ENCODE assay signal across 11 cellular contexts in the genomic region with DNA sequence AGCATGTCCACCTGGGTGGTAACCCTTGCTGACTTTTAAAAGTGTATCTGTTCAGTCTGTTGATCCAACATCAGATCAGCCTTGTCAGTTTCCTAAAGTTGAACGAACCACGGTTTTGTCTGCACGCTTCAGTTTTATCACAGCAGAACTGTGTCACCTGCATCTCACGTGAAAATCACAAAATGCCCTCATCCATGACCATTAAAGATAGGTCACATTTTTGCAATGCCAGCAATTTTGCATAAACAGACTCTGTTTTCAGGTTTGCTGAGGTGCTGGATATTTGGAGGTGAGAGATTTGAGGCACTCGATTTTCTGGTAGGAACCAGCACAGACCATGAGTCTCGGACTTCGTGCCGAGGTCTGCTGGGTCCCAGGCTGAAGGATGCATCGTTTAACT. TPM values are rescaled to one million over a fixed set of nuclear protein-coding genes. Genes with fewer than 3 reads are reported as not detected.
DNase-seq lines count a peak whose midpoint lies in the region; ATAC-seq, FAIRE-seq and TF ChIP-seq lines count a peak whose summit lies in the region.
"Had no signal": no experiment of that assay in that cellular context is flagged by ENCODE, and none has a peak within 500 bp of the region (broad histone marks: within the 10 kb centered on the region; RNA-seq: fewer than 3 reads in every experiment).

No MANE protein-coding gene starts in this region.

- WGBS in thyroid gland, 2 donors, result 80 to 82% methylated on average over 9 of the region's 9 CpGs

- H3K4me3 Mint-ChIP-seq in activated T-cell treated with anti-CD3 and anti-CD28 coated beads, Interleukin-2, amount 50 U/mL, for 72 hours, result peak overlapping the region; percentile 80 to 88
- peak overlapping the region; percentile 75 for H3K4me3 Mint-ChIP-seq in activated T-helper 2 cell treated with anti-CD3 and anti-CD28 coated beads, Interferon-gamma antibody, Interleukin-2, Interleukin-4, amounts not matched to agents 10 μg/mL and 5 μg/mL and 100 μg/mL, durations not matched to agents 14 hours and 24 hours and 36 hours (ENCODE audit: low read depth)

- ATAC-seq in activated T-cell treated with anti-CD3 and anti-CD28 coated beads, Interleukin-2, amount 50 U/mL, for 72 hours (replicated peaks in 1 of 2), result no peak
- ATAC-seq in HG02798 (IDR thresholded peaks at IDR 0.05; ENCODE audit: poor library complexity, unreplicated experiment) (no peak), GM18502 (IDR thresholded peaks at IDR 0.05; ENCODE audit: poor library complexity, unreplicated experiment) (no peak)

- H3K36me3 Mint-ChIP-seq in activated T-cell treated with anti-CD3 and anti-CD28 coated beads, Interleukin-2, amount 50 U/mL, for 72 hours (ENCODE audit: insufficient read depth in 2 of 2), result peaks cover 8 to 15% of the 10 kb centered on the region in 2 donors
- peaks cover 51% of the 10 kb centered on the region for H3K36me3 Mint-ChIP-seq in activated T-helper 2 cell treated with anti-CD3 and anti-CD28 coated beads, Interferon-gamma antibody, Interleukin-2, Interleukin-4, amounts not matched to agents 10 μg/mL and 5 μg/mL and 100 μg/mL, durations not matched to agents 14 hours and 24 hours and 36 hours (ENCODE audit: low read depth)

- H3K4me3 ChIP-seq in kidney (ENCODE audit: low read length in 2 of 2), result peak overlapping the region in 1 of 2 donors; percentile 16
- no peak overlapping the region for H3K4me3 ChIP-seq in thyroid gland (replicated peaks in 1 of 3)

- no peaks in the 10 kb centered on the region for H3K9me3 ChIP-seq in kidney (ENCODE audit: control insufficient read depth in 1 of 2, low read length in 2 of 2)
- no peaks in the 10 kb centered on the region for H3K9me3 ChIP-seq in thyroid gland

- peak overlapping the region in 1 of 2 donors; percentile 21 for H3K9ac ChIP-seq in kidney (ENCODE audit: low read length in 2 of 2)

- peak in 1 of 2 donors; percentile 18 for TF ChIP-seq POLR2A in thyroid gland (IDR thresholded peaks at IDR 0.05)

- H3K4me1 ChIP-seq in kidney (ENCODE audit: control insufficient read depth in 1 of 2, insufficient read depth in 1 of 2, low read depth in 1 of 2, low read length in 2 of 2), result peaks cover 13 to 47% of the 10 kb centered on the region in 2 donors
- H3K4me1 ChIP-seq in thyroid gland, result peaks cover 37 to 57% of the 10 kb centered on the region in 2 donors

- FAIRE-seq in kidney (lab: Jason Lieb, UNC), result no peak
- FAIRE-seq: endothelial cell of umbilical vein had no signal

- no peaks in the 10 kb centered on the region for H3K9me3 Mint-ChIP-seq in activated T-cell treated with anti-CD3 and anti-CD28 coated beads, Interleukin-2, amount 50 U/mL, for 72 hours
- H3K9me3 Mint-ChIP-seq in activated T-helper 2 cell treated with anti-CD3 and anti-CD28 coated beads, Interferon-gamma antibody, Interleukin-2, Interleukin-4, amounts not matched to agents 10 μg/mL and 5 μg/mL and 100 μg/mL, durations not matched to agents 14 hours and 24 hours and 36 hours, result no peaks in the 10 kb centered on the region

- DNase-seq in activated T-cell treated with anti-CD3 and anti-CD28 coated beads, Interleukin-2, amount 50 U/mL, for 72 hours, result no peak
- DNase-seq in activated T-cell treated with anti-CD3 and anti-CD28 coated beads, Interleukin-2, amount 50 U/mL, for 1 hour, result no peak
- no peak for DNase-seq in activated T-helper 2 cell treated with anti-CD3 and anti-CD28 coated beads, Interferon-gamma antibody, Interleukin-2, Interleukin-4, amounts not matched to agents 10 μg/mL and 5 μg/mL and 100 μg/mL, durations not matched to agents 14 hours and 24 hours and 36 hours (ENCODE audit: low spot score)
- DNase-seq in kidney (no peak), thyroid gland (no peak), NCI-H2081 treated with DMSO at 0.1 percent for 48 hours (lab: John Stamatoyannopoulos, UW) (no peak)
- DNase-seq: activated CD8-positive, alpha-beta memory T cell treated with anti-CD3 and anti-CD28 coated beads, Interleukin-2, amount 50 U/mL, for 4 hours; stimulated activated CD4-positive, alpha-beta T cell treated with anti-CD3 and anti-CD28 coated beads, Interleukin-1b, Interleukin-23, amount 100 ng/mL, for 48 hours had no signal

- H3K27ac ChIP-seq in kidney (ENCODE audit: low read depth in 2 of 2, low read length in 2 of 2), result peak overlapping the region; percentile 89
- peak overlapping the region; percentile 84 to 94 (median 92) for H3K27ac ChIP-seq in thyroid gland

- intact Hi-C loops in activated T-helper 2 cell treated with anti-CD3 and anti-CD28 coated beads, Interferon-gamma antibody, Interleukin-2, Interleukin-4, amounts not matched to agents 10 μg/mL and 5 μg/mL and 100 μg/mL, durations not matched to agents 14 hours and 24 hours and 36 hours (cut with micrococcal nuclease), result no loop called here
- intact Hi-C loops in kidney (cut with DNase I) (no loop called here), thyroid gland (cut with DNase I) (no loop called here)

- H3K27me3 ChIP-seq in thyroid gland, result no peaks in the 10 kb centered on the region

- peaks cover 0 to 7% of the 10 kb centered on the region in 2 donors for H3K36me3 ChIP-seq in kidney (ENCODE audit: control insufficient read depth in 1 of 2, insufficient read depth in 2 of 2, low read length in 2 of 2)
- H3K36me3 ChIP-seq in thyroid gland, result peaks cover 11 to 12% of the 10 kb centered on the region in 2 donors

- peaks cover 19% of the 10 kb centered on the region for H3K27me3 Mint-ChIP-seq in activated T-cell treated with anti-CD3 and anti-CD28 coated beads, Interleukin-2, amount 50 U/mL, for 72 hours (ENCODE audit: low read depth)
- H3K27me3 Mint-ChIP-seq in activated T-helper 2 cell treated with anti-CD3 and anti-CD28 coated beads, Interferon-gamma antibody, Interleukin-2, Interleukin-4, amounts not matched to agents 10 μg/mL and 5 μg/mL and 100 μg/mL, durations not matched to agents 14 hours and 24 hours and 36 hours (ENCODE audit: low read depth), result peaks cover 9% of the 10 kb centered on the region

- peak overlapping the region; percentile 79 for H3K27ac Mint-ChIP-seq in activated T-cell treated with anti-CD3 and anti-CD28 coated beads, Interleukin-2, amount 50 U/mL, for 72 hours
- peak overlapping the region; percentile 93 for H3K27ac Mint-ChIP-seq in activated T-helper 2 cell treated with anti-CD3 and anti-CD28 coated beads, Interferon-gamma antibody, Interleukin-2, Interleukin-4, amounts not matched to agents 10 μg/mL and 5 μg/mL and 100 μg/mL, durations not matched to agents 14 hours and 24 hours and 36 hours

- H3K4me1 Mint-ChIP-seq in activated T-cell treated with anti-CD3 and anti-CD28 coated beads, Interleukin-2, amount 50 U/mL, for 72 hours (ENCODE audit: low read depth), result peaks cover 44% of the 10 kb centered on the region
- peaks cover 39% of the 10 kb centered on the region for H3K4me1 Mint-ChIP-seq in activated T-helper 2 cell treated with anti-CD3 and anti-CD28 coated beads, Interferon-gamma antibody, Interleukin-2, Interleukin-4, amounts not matched to agents 10 μg/mL and 5 μg/mL and 100 μg/mL, durations not matched to agents 14 hours and 24 hours and 36 hours (ENCODE audit: low read depth)

- TF ChIP-seq CTCF in kidney (IDR thresholded peaks at IDR 0.05; ENCODE audit: borderline replicate concordance, extremely low read depth, insufficient read depth), result no peak
- TF ChIP-seq CTCF in thyroid gland (IDR thresholded peaks at IDR 0.05), result no peak

RNA-seq across cellular contexts. Expression of a gene that starts 3.0 kb away (rescaled TPM):
- total RNA-seq in activated T-cell treated with anti-CD3 and anti-CD28 coated beads, Interleukin-2, amount 50 U/mL, for 72 hours, result 100 to 1,000 TPM; 137 to 198 TPM
- total RNA-seq in activated T-helper 2 cell treated with anti-CD3 and anti-CD28 coated beads, Interferon-gamma antibody, Interleukin-2, Interleukin-4, amounts not matched to agents 10 μg/mL and 5 μg/mL and 100 μg/mL, durations not matched to agents 14 hours and 24 hours and 36 hours, result 71.0 and 74.7 TPM in 2 replicates
- total RNA-seq in kidney (61.5 TPM), thyroid gland (10 to 100 TPM; 57.5 to 89.7 (median 73.3) TPM)
- polyA plus RNA-seq in kidney (ENCODE audit: insufficient read depth, low read depth, low replicate concordance), result 107 TPM
